Comparison of ENCODE assay signal across 11 cellular contexts in genomic region chr1:231418101-231418740, GRCh38. TPM values are rescaled to one million over a fixed set of nuclear protein-coding genes. Genes with fewer than 3 reads are reported as not detected.
DNase-seq lines count a peak whose midpoint lies in the region; ATAC-seq, FAIRE-seq and TF ChIP-seq lines count a peak whose summit lies in the region.
"Had no signal": no experiment of that assay in that cellular context is flagged by ENCODE, and none has a peak within 500 bp of the region (broad histone marks: within the 10 kb centered on the region; RNA-seq: fewer than 3 reads in every experiment).

No MANE protein-coding gene starts in this region.

- H3K27ac ChIP-seq in kidney (ENCODE audit: low read depth in 2 of 2, low read length in 2 of 2) (no peak overlapping the region), subcutaneous abdominal adipose tissue (ENCODE audit: low read depth, low read length) (no peak overlapping the region), GM23338 (ENCODE audit: low read depth) (no peak overlapping the region)
- H3K27ac ChIP-seq: SJSA1, thyroid gland had no signal

- H3K4me3 Mint-ChIP-seq in activated CD4-positive, alpha-beta T cell treated with anti-CD3 and anti-CD28 coated beads, Interleukin-2, amount 10 ng/mL, durations not matched to agents 7 days and 5 days: peak overlapping the region; percentile 82
- peak overlapping the region; percentile 90 for H3K4me3 Mint-ChIP-seq in activated T-helper 2 cell treated with anti-CD3 and anti-CD28 coated beads, Interferon-gamma antibody, Interleukin-2, Interleukin-4, amounts not matched to agents 10 μg/mL and 5 μg/mL and 100 μg/mL, durations not matched to agents 14 hours and 24 hours and 36 hours (ENCODE audit: low read depth)
- H3K4me3 Mint-ChIP-seq in GM23338: no peak overlapping the region

- H3K9me2 ChIP-seq in GM23338 (ENCODE audit: insufficient read depth): no peaks in the 10 kb centered on the region

- ATAC-seq in GM23338: no peak

- peaks cover 52% of the 10 kb centered on the region for H3K36me3 Mint-ChIP-seq in activated CD4-positive, alpha-beta T cell treated with anti-CD3 and anti-CD28 coated beads, Interleukin-2, amount 10 ng/mL, durations not matched to agents 7 days and 5 days (ENCODE audit: low read depth)
- peaks cover 44% of the 10 kb centered on the region for H3K36me3 Mint-ChIP-seq in activated T-helper 2 cell treated with anti-CD3 and anti-CD28 coated beads, Interferon-gamma antibody, Interleukin-2, Interleukin-4, amounts not matched to agents 10 μg/mL and 5 μg/mL and 100 μg/mL, durations not matched to agents 14 hours and 24 hours and 36 hours (ENCODE audit: low read depth)
- no peaks in the 10 kb centered on the region; the same call in 2 of the 3 replicates for H3K36me3 Mint-ChIP-seq in GM23338 (ENCODE audit: low read depth)

- no peak overlapping the region for H3K9ac ChIP-seq in kidney (ENCODE audit: low read length in 2 of 2)
- peak overlapping the region in 2 of 5 donors; percentile 60 to 90 for H3K9ac ChIP-seq in subcutaneous abdominal adipose tissue (ENCODE audit: low read length in 5 of 5)

- H3F3A ChIP-seq in GM23338 (replicated peaks; ENCODE audit: low read depth): peaks cover 11% of the 10 kb centered on the region; the same call in 1 of the 2 replicates

- DNase-seq in activated CD4-positive, alpha-beta T cell treated with anti-CD3 and anti-CD28 coated beads, Interleukin-2, amount 10 ng/mL, durations not matched to agents 7 days and 5 days: no peak
- no peak for DNase-seq in activated CD4-positive, alpha-beta T cell treated with anti-CD3 and anti-CD28 coated beads, Interleukin-2, amount 50 U/mL, for 4 hours
- no peak for DNase-seq in activated T-helper 2 cell treated with anti-CD3 and anti-CD28 coated beads, Interferon-gamma antibody, Interleukin-2, Interleukin-4, amounts not matched to agents 10 μg/mL and 5 μg/mL and 100 μg/mL, durations not matched to agents 14 hours and 24 hours and 36 hours (ENCODE audit: low spot score)
- DNase-seq in kidney (no peak), NCI-H1436 treated with DMSO at 0.1 percent for 48 hours (lab: John Stamatoyannopoulos, UW) (no peak), GM23338 (ENCODE audit: low spot score) (no peak), KG1 (lab: John Stamatoyannopoulos, UW) (no peak)
- DNase-seq: C1 segment of cervical spinal cord, thyroid gland had no signal

- H3K4me1 ChIP-seq in kidney (ENCODE audit: control insufficient read depth in 1 of 2, insufficient read depth in 1 of 2, low read depth in 1 of 2, low read length in 2 of 2) (peaks cover 6 to 15% of the 10 kb centered on the region in 2 donors), subcutaneous abdominal adipose tissue (ENCODE audit: control insufficient read depth in 5 of 5, insufficient read depth in 5 of 5, low read length in 5 of 5) (peaks cover 9 to 70% (median 61%) of the 10 kb centered on the region in 5 donors), GM23338 (ENCODE audit: insufficient read depth) (peaks cover 20% of the 10 kb centered on the region)

- peak overlapping the region; percentile 73 to 79 for H3K4me3 ChIP-seq in kidney (ENCODE audit: low read length in 2 of 2)
- peak overlapping the region; percentile 16 to 98 (median 78) for H3K4me3 ChIP-seq in subcutaneous abdominal adipose tissue (ENCODE audit: low read depth in 1 of 5, low read length in 5 of 5)
- no peak overlapping the region for H3K4me3 ChIP-seq in GM23338
- H3K4me3 ChIP-seq: thyroid gland had no signal

- no peaks in the 10 kb centered on the region for H3K9me3 Mint-ChIP-seq in activated CD4-positive, alpha-beta T cell treated with anti-CD3 and anti-CD28 coated beads, Interleukin-2, amount 10 ng/mL, durations not matched to agents 7 days and 5 days
- H3K9me3 Mint-ChIP-seq in activated T-helper 2 cell treated with anti-CD3 and anti-CD28 coated beads, Interferon-gamma antibody, Interleukin-2, Interleukin-4, amounts not matched to agents 10 μg/mL and 5 μg/mL and 100 μg/mL, durations not matched to agents 14 hours and 24 hours and 36 hours: no peaks in the 10 kb centered on the region
- no peaks in the 10 kb centered on the region for H3K9me3 Mint-ChIP-seq in GM23338

- intact Hi-C loops in activated T-helper 2 cell treated with anti-CD3 and anti-CD28 coated beads, Interferon-gamma antibody, Interleukin-2, Interleukin-4, amounts not matched to agents 10 μg/mL and 5 μg/mL and 100 μg/mL, durations not matched to agents 14 hours and 24 hours and 36 hours (cut with micrococcal nuclease): no loop called here
- intact Hi-C loops in kidney (cut with DNase I): no loop called here

- H3K9me3 ChIP-seq in kidney (ENCODE audit: control insufficient read depth in 1 of 2, low read length in 2 of 2) (no peaks in the 10 kb centered on the region), subcutaneous abdominal adipose tissue (ENCODE audit: control insufficient read depth in 5 of 5, low read length in 5 of 5) (no peaks in the 10 kb centered on the region)
- H3K9me3 ChIP-seq: SJSA1, thyroid gland had no signal

- TF ChIP-seq CTCF in kidney (IDR thresholded peaks at IDR 0.05; ENCODE audit: borderline replicate concordance, extremely low read depth, insufficient read depth) (no peak), GM23338 (conservative IDR thresholded peaks at IDR 0.05; ENCODE audit: low read depth in 2 of 2) (no peak)

- H3K27me3 ChIP-seq in subcutaneous abdominal adipose tissue (ENCODE audit: control insufficient read depth in 5 of 5, insufficient read depth in 4 of 5, low read length in 5 of 5) (no peaks in the 10 kb centered on the region), GM23338 (ENCODE audit: insufficient read depth) (peaks cover 57% of the 10 kb centered on the region)
- H3K27me3 ChIP-seq: SJSA1, thyroid gland had no signal

- peaks cover 57% of the 10 kb centered on the region for H3K4me1 Mint-ChIP-seq in activated CD4-positive, alpha-beta T cell treated with anti-CD3 and anti-CD28 coated beads, Interleukin-2, amount 10 ng/mL, durations not matched to agents 7 days and 5 days
- peaks cover 58% of the 10 kb centered on the region for H3K4me1 Mint-ChIP-seq in activated T-helper 2 cell treated with anti-CD3 and anti-CD28 coated beads, Interferon-gamma antibody, Interleukin-2, Interleukin-4, amounts not matched to agents 10 μg/mL and 5 μg/mL and 100 μg/mL, durations not matched to agents 14 hours and 24 hours and 36 hours (ENCODE audit: low read depth)
- H3K4me1 Mint-ChIP-seq in GM23338: peaks cover 19% of the 10 kb centered on the region

- CTCF ChIA-PET in activated CD4-positive, alpha-beta T cell treated with anti-CD3 and anti-CD28 coated beads, Interleukin-2, amount 10 ng/mL, durations not matched to agents 7 days and 5 days (lab: Charles Lee): no interaction called here

- no peaks in the 10 kb centered on the region for H3K27me3 Mint-ChIP-seq in activated CD4-positive, alpha-beta T cell treated with anti-CD3 and anti-CD28 coated beads, Interleukin-2, amount 10 ng/mL, durations not matched to agents 7 days and 5 days
- peaks cover 1% of the 10 kb centered on the region for H3K27me3 Mint-ChIP-seq in activated T-helper 2 cell treated with anti-CD3 and anti-CD28 coated beads, Interferon-gamma antibody, Interleukin-2, Interleukin-4, amounts not matched to agents 10 μg/mL and 5 μg/mL and 100 μg/mL, durations not matched to agents 14 hours and 24 hours and 36 hours (ENCODE audit: low read depth)
- H3K27me3 Mint-ChIP-seq in GM23338 (ENCODE audit: insufficient read depth, low read depth, poor library complexity): peaks cover 31% of the 10 kb centered on the region

- H2AFZ ChIP-seq in GM23338: no peak overlapping the region

- H3K4me2 ChIP-seq in GM23338: no peak overlapping the region

- H3K79me2 ChIP-seq in GM23338 (replicated peaks; ENCODE audit: insufficient read depth): peaks cover 6% of the 10 kb centered on the region

- H4K20me1 ChIP-seq in GM23338 (replicated peaks; ENCODE audit: insufficient read depth): peaks cover 47% of the 10 kb centered on the region

- FAIRE-seq in kidney (lab: Jason Lieb, UNC): no peak

- H3K27ac Mint-ChIP-seq in activated CD4-positive, alpha-beta T cell treated with anti-CD3 and anti-CD28 coated beads, Interleukin-2, amount 10 ng/mL, durations not matched to agents 7 days and 5 days: no peak overlapping the region
- no peak overlapping the region for H3K27ac Mint-ChIP-seq in activated T-helper 2 cell treated with anti-CD3 and anti-CD28 coated beads, Interferon-gamma antibody, Interleukin-2, Interleukin-4, amounts not matched to agents 10 μg/mL and 5 μg/mL and 100 μg/mL, durations not matched to agents 14 hours and 24 hours and 36 hours
- no peak overlapping the region for H3K27ac Mint-ChIP-seq in GM23338

- H3K36me3 ChIP-seq in kidney (ENCODE audit: control insufficient read depth in 1 of 2, insufficient read depth in 2 of 2, low read length in 2 of 2) (no peaks in the 10 kb centered on the region), subcutaneous abdominal adipose tissue (ENCODE audit: control insufficient read depth in 5 of 5, insufficient read depth in 5 of 5, low read length in 5 of 5) (no peaks in the 10 kb centered on the region), GM23338 (ENCODE audit: insufficient read depth) (no peaks in the 10 kb centered on the region)
- H3K36me3 ChIP-seq: thyroid gland had no signal

- POLR2A ChIA-PET in activated CD4-positive, alpha-beta T cell treated with anti-CD3 and anti-CD28 coated beads, Interleukin-2, amount 10 ng/mL, durations not matched to agents 7 days and 5 days (lab: Charles Lee): interaction anchor here (0.6 kb wide), 1 partner anchor 43 kb away, joined by 3 read pairs; no protein-coding TSS in a partner anchor

TF ChIP-seq in GM23338, 12 proteins besides CTCF, POLR2A, EP300 and RAD21 (continues in another document):
- no peak for TF ChIP-seq NANOG (IDR thresholded peaks at IDR 0.05; ENCODE audit: borderline replicate concordance)
- no peak for TF ChIP-seq POLR2AphosphoS5 (IDR thresholded peaks at IDR 0.05; ENCODE audit: low read depth)

RNA-seq across cellular contexts. Expression of gene EGLN1, which starts 3.9 kb away (rescaled TPM):
- total RNA-seq in activated CD4-positive, alpha-beta T cell treated with anti-CD3 and anti-CD28 coated beads, Interleukin-2, amount 10 ng/mL, durations not matched to agents 7 days and 5 days: 10 to 100 TPM; 29.3 to 39.7 TPM
- total RNA-seq in activated T-helper 2 cell treated with anti-CD3 and anti-CD28 coated beads, Interferon-gamma antibody, Interleukin-2, Interleukin-4, amounts not matched to agents 10 μg/mL and 5 μg/mL and 100 μg/mL, durations not matched to agents 14 hours and 24 hours and 36 hours: 20.2 and 24.4 TPM in 2 replicates
- 38.8 TPM for total RNA-seq in kidney
- polyA plus RNA-seq in kidney (ENCODE audit: insufficient read depth, low read depth, low replicate concordance) (12.2 TPM), GM23338 (2016; fragmentation: Nextera tagmentation; extraction: Ambion mirVana) (1.9 and 2.3 TPM in 2 replicates)
- total RNA-seq in GM23338 (2014; rRNA removed; shearing (Covaris generic)): 6.0 and 7.2 TPM in 2 replicates
